Comparison of ENCODE assay signal across 1 cellular context in the genomic region with DNA sequence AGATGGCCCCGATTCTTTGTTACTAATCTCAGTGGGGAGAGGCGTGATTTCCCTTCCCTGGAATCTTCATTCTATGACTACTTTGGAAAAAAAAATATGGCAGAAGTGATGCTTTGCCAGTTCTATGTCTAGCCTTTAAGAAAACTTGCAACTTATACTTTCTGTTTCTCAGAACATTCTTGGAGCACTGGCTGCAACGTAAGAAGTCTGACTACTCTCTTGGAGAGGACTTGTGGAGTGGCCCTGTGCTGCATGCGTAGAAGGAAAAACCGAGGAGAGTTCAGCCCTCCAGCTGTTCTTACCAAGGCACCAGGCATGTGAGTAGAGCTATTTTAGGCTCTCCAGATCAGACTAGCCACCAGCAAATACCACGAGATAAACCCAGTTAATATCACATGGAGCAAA.
TF ChIP-seq lines count a peak whose summit lies in the region.

No MANE protein-coding gene starts in this region.

TF ChIP-seq in K562, 482 proteins besides CTCF, POLR2A, EP300 and RAD21 (continued from another document and continues in another):
- TF ChIP-seq, protein P1, sequence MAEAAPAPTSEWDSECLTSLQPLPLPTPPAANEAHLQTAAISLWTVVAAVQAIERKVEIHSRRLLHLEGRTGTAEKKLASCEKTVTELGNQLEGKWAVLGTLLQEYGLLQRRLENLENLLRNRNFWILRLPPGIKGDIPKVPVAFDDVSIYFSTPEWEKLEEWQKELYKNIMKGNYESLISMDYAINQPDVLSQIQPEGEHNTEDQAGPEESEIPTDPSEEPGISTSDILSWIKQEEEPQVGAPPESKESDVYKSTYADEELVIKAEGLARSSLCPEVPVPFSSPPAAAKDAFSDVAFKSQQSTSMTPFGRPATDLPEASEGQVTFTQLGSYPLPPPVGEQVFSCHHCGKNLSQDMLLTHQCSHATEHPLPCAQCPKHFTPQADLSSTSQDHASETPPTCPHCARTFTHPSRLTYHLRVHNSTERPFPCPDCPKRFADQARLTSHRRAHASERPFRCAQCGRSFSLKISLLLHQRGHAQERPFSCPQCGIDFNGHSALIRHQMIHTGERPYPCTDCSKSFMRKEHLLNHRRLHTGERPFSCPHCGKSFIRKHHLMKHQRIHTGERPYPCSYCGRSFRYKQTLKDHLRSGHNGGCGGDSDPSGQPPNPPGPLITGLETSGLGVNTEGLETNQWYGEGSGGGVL (CRISPR knock-in tag; IDR thresholded peaks at IDR 0.05): no peak
- peak; percentile 99 for TF ChIP-seq MEF2D (tag; conservative IDR thresholded peaks at IDR 0.05; ENCODE audit: low read depth)
- no peak for TF ChIP-seq NFE2 (IDR thresholded peaks at IDR 0.05; ENCODE audit: low read depth)
- TF ChIP-seq NFATC3 (IDR thresholded peaks at IDR 0.05): no peak
- TF ChIP-seq ZNF124 (CRISPR knock-in tag; IDR thresholded peaks at IDR 0.05): no peak
- no peak for TF ChIP-seq NCOA2 (IDR thresholded peaks at IDR 0.05; ENCODE audit: partially characterized antibody in 2 of 2)
- TF ChIP-seq, protein P2, sequence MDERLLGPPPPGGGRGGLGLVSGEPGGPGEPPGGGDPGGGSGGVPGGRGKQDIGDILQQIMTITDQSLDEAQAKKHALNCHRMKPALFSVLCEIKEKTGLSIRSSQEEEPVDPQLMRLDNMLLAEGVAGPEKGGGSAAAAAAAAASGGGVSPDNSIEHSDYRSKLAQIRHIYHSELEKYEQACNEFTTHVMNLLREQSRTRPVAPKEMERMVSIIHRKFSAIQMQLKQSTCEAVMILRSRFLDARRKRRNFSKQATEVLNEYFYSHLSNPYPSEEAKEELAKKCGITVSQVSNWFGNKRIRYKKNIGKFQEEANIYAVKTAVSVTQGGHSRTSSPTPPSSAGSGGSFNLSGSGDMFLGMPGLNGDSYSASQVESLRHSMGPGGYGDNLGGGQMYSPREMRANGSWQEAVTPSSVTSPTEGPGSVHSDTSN (CRISPR knock-in tag; IDR thresholded peaks at IDR 0.05; ENCODE audit: low read depth): no peak
- TF ChIP-seq, protein P2 (tag; conservative IDR thresholded peaks at IDR 0.05; ENCODE audit: low read depth): no peak
- TF ChIP-seq COPS2 (conservative IDR thresholded peaks at IDR 0.05): no peak
- TF ChIP-seq, protein P3, sequence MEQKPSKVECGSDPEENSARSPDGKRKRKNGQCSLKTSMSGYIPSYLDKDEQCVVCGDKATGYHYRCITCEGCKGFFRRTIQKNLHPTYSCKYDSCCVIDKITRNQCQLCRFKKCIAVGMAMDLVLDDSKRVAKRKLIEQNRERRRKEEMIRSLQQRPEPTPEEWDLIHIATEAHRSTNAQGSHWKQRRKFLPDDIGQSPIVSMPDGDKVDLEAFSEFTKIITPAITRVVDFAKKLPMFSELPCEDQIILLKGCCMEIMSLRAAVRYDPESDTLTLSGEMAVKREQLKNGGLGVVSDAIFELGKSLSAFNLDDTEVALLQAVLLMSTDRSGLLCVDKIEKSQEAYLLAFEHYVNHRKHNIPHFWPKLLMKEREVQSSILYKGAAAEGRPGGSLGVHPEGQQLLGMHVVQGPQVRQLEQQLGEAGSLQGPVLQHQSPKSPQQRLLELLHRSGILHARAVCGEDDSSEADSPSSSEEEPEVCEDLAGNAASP (IDR thresholded peaks at IDR 0.05): no peak
- TF ChIP-seq EP400 (IDR thresholded peaks at IDR 0.05): 0 out of 2 replicates have a peak, but pooled peaks have one; percentile 12
- no peak for TF ChIP-seq BCOR (IDR thresholded peaks at IDR 0.05)
- TF ChIP-seq, protein P4, sequence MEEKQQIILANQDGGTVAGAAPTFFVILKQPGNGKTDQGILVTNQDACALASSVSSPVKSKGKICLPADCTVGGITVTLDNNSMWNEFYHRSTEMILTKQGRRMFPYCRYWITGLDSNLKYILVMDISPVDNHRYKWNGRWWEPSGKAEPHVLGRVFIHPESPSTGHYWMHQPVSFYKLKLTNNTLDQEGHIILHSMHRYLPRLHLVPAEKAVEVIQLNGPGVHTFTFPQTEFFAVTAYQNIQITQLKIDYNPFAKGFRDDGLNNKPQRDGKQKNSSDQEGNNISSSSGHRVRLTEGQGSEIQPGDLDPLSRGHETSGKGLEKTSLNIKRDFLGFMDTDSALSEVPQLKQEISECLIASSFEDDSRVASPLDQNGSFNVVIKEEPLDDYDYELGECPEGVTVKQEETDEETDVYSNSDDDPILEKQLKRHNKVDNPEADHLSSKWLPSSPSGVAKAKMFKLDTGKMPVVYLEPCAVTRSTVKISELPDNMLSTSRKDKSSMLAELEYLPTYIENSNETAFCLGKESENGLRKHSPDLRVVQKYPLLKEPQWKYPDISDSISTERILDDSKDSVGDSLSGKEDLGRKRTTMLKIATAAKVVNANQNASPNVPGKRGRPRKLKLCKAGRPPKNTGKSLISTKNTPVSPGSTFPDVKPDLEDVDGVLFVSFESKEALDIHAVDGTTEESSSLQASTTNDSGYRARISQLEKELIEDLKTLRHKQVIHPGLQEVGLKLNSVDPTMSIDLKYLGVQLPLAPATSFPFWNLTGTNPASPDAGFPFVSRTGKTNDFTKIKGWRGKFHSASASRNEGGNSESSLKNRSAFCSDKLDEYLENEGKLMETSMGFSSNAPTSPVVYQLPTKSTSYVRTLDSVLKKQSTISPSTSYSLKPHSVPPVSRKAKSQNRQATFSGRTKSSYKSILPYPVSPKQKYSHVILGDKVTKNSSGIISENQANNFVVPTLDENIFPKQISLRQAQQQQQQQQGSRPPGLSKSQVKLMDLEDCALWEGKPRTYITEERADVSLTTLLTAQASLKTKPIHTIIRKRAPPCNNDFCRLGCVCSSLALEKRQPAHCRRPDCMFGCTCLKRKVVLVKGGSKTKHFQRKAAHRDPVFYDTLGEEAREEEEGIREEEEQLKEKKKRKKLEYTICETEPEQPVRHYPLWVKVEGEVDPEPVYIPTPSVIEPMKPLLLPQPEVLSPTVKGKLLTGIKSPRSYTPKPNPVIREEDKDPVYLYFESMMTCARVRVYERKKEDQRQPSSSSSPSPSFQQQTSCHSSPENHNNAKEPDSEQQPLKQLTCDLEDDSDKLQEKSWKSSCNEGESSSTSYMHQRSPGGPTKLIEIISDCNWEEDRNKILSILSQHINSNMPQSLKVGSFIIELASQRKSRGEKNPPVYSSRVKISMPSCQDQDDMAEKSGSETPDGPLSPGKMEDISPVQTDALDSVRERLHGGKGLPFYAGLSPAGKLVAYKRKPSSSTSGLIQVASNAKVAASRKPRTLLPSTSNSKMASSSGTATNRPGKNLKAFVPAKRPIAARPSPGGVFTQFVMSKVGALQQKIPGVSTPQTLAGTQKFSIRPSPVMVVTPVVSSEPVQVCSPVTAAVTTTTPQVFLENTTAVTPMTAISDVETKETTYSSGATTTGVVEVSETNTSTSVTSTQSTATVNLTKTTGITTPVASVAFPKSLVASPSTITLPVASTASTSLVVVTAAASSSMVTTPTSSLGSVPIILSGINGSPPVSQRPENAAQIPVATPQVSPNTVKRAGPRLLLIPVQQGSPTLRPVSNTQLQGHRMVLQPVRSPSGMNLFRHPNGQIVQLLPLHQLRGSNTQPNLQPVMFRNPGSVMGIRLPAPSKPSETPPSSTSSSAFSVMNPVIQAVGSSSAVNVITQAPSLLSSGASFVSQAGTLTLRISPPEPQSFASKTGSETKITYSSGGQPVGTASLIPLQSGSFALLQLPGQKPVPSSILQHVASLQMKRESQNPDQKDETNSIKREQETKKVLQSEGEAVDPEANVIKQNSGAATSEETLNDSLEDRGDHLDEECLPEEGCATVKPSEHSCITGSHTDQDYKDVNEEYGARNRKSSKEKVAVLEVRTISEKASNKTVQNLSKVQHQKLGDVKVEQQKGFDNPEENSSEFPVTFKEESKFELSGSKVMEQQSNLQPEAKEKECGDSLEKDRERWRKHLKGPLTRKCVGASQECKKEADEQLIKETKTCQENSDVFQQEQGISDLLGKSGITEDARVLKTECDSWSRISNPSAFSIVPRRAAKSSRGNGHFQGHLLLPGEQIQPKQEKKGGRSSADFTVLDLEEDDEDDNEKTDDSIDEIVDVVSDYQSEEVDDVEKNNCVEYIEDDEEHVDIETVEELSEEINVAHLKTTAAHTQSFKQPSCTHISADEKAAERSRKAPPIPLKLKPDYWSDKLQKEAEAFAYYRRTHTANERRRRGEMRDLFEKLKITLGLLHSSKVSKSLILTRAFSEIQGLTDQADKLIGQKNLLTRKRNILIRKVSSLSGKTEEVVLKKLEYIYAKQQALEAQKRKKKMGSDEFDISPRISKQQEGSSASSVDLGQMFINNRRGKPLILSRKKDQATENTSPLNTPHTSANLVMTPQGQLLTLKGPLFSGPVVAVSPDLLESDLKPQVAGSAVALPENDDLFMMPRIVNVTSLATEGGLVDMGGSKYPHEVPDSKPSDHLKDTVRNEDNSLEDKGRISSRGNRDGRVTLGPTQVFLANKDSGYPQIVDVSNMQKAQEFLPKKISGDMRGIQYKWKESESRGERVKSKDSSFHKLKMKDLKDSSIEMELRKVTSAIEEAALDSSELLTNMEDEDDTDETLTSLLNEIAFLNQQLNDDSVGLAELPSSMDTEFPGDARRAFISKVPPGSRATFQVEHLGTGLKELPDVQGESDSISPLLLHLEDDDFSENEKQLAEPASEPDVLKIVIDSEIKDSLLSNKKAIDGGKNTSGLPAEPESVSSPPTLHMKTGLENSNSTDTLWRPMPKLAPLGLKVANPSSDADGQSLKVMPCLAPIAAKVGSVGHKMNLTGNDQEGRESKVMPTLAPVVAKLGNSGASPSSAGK (IDR thresholded peaks at IDR 0.05): peak; percentile 43
- TF ChIP-seq, protein P5, sequence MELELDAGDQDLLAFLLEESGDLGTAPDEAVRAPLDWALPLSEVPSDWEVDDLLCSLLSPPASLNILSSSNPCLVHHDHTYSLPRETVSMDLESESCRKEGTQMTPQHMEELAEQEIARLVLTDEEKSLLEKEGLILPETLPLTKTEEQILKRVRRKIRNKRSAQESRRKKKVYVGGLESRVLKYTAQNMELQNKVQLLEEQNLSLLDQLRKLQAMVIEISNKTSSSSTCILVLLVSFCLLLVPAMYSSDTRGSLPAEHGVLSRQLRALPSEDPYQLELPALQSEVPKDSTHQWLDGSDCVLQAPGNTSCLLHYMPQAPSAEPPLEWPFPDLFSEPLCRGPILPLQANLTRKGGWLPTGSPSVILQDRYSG (tag; conservative IDR thresholded peaks at IDR 0.05; ENCODE audit: low read depth): peak; percentile 65
- no peak for TF ChIP-seq YY1 (IDR thresholded peaks at IDR 0.05; ENCODE audit: borderline replicate concordance in 1 of 3, control insufficient read depth in 1 of 3, extremely low read depth in 1 of 3, insufficient read depth in 3 of 3, insufficient read length in 1 of 3, insufficient replicate concordance in 2 of 3, low read depth in 1 of 3, low read length in 2 of 3)
- no peak for TF ChIP-seq FOXK2 (conservative IDR thresholded peaks at IDR 0.05 in 1 of 2, IDR thresholded peaks at IDR 0.05 in 1 of 2; ENCODE audit: low read depth in 2 of 2)
- no peak for TF ChIP-seq ZBTB7A (IDR thresholded peaks at IDR 0.05; ENCODE audit: borderline replicate concordance, control insufficient read depth, low read depth, low read length)
- no peak for TF ChIP-seq SNIP1 (IDR thresholded peaks at IDR 0.05; ENCODE audit: low read depth)
- TF ChIP-seq SIRT6 (IDR thresholded peaks at IDR 0.05; ENCODE audit: low read depth, low read length): no peak
- no peak for TF ChIP-seq IRF2 (CRISPR knock-in tag; IDR thresholded peaks at IDR 0.05)
- TF ChIP-seq NR3C1 (CRISPR knock-in tag; IDR thresholded peaks at IDR 0.05): no peak
- no peak for TF ChIP-seq PML (IDR thresholded peaks at IDR 0.05; ENCODE audit: low read length)
- TF ChIP-seq SMAD3 (CRISPR knock-in tag; conservative IDR thresholded peaks at IDR 0.05): 0 out of 2 replicates have a peak, but pooled peaks have one; percentile 3
- TF ChIP-seq ZKSCAN3 (CRISPR knock-in tag; IDR thresholded peaks at IDR 0.05): 0 out of 2 replicates have a peak, but pooled peaks have one; percentile 1
- TF ChIP-seq MYC (IDR thresholded peaks at IDR 0.05; ENCODE audit: low read depth, low read length): 0 out of 2 replicates have a peak, but pooled peaks have one; percentile 22
- no peak for TF ChIP-seq MYC (CRISPR knock-in tag; IDR thresholded peaks at IDR 0.05; ENCODE audit: borderline replicate concordance, low read depth)
- TF ChIP-seq, protein P6, sequence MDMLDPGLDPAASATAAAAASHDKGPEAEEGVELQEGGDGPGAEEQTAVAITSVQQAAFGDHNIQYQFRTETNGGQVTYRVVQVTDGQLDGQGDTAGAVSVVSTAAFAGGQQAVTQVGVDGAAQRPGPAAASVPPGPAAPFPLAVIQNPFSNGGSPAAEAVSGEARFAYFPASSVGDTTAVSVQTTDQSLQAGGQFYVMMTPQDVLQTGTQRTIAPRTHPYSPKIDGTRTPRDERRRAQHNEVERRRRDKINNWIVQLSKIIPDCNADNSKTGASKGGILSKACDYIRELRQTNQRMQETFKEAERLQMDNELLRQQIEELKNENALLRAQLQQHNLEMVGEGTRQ (CRISPR knock-in tag; IDR thresholded peaks at IDR 0.05): no peak
- TF ChIP-seq, protein P7, sequence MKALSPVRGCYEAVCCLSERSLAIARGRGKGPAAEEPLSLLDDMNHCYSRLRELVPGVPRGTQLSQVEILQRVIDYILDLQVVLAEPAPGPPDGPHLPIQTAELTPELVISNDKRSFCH (CRISPR knock-in tag; IDR thresholded peaks at IDR 0.05): no peak
- TF ChIP-seq, protein P7 (tag; IDR thresholded peaks at IDR 0.05): no peak
- TF ChIP-seq, protein P8, sequence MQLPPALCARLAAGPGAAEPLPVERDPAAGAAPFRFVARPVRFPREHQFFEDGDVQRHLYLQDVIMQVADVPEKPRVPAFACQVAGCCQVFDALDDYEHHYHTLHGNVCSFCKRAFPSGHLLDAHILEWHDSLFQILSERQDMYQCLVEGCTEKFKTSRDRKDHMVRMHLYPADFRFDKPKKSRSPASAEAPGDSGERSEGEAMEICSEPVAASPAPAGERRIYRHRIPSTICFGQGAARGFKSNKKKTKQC (CRISPR knock-in tag; IDR thresholded peaks at IDR 0.05): no peak
- TF ChIP-seq, protein P9, sequence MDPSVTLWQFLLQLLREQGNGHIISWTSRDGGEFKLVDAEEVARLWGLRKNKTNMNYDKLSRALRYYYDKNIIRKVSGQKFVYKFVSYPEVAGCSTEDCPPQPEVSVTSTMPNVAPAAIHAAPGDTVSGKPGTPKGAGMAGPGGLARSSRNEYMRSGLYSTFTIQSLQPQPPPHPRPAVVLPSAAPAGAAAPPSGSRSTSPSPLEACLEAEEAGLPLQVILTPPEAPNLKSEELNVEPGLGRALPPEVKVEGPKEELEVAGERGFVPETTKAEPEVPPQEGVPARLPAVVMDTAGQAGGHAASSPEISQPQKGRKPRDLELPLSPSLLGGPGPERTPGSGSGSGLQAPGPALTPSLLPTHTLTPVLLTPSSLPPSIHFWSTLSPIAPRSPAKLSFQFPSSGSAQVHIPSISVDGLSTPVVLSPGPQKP (CRISPR knock-in tag; IDR thresholded peaks at IDR 0.05): no peak
- TF ChIP-seq TOE1 (IDR thresholded peaks at IDR 0.05; ENCODE audit: borderline replicate concordance): no peak; the same call in 1 of the 2 replicates
- TF ChIP-seq TOE1 (CRISPR knock-in tag; IDR thresholded peaks at IDR 0.05; ENCODE audit: borderline replicate concordance, low read depth): no peak
